ENCODE assay signal across 7 cellular contexts in the genomic region with DNA sequence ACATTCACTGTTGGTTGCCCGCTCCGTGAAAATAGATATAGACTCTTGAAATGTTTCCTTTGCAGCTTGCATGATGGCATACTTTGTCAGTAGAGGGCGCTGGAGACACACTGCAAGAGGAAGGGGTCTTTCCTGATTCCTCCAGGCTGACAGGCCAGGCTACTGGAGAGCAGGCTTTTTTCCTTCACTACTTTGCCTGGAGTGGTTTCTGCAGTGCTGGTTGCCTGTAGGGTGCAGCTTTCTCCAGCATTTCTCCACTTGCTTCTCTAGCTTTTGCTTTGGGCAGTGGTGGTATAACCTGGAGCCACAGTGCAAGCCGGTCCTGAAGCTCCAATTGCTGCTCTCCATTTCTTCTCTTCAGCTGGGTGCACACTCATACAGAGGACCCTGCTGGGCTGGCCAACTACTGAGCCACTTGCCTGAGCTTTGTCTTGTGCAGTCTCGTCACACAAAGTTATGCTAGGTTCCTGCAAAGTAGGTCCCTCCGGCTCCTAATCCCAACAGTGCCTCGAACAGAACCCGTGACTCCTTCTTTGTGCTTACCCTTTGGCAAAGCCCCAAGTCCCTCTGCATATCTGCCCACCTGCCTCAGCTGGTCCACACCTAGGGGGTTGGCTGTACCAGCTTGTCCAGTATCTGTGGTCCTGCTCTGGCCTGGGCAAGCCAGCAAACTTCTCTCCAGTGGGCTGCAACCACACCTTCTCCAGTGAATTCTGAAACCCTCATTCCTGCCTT.
DNase-seq lines count a peak whose midpoint lies in the region; ATAC-seq and TF ChIP-seq lines count a peak whose summit lies in the region.

No MANE protein-coding gene starts in this region.

- no peak overlapping the region for H3K4me3 ChIP-seq in astrocyte of the cerebellum (ENCODE audit: low read depth, low read length)

- in situ Hi-C loops in astrocyte of the cerebellum (cut with HindIII; ENCODE audit: low sequenced_read_pairs), result no loop called here

- TF ChIP-seq CTCF in astrocyte of the cerebellum (IDR thresholded peaks at IDR 0.05; ENCODE audit: low read depth, low read length, missing control alignments), result peak; percentile 97

- DNase-seq in GM04504 (ENCODE audit: low read depth) (peak; percentile 42), NCI-H748 (lab: John Stamatoyannopoulos, UW; ENCODE audit: unreplicated experiment) (peak; percentile 86), astrocyte of the cerebellum (ENCODE audit: low read depth) (peak; percentile 87), iPS DF 19.7 (ENCODE audit: low read depth, low spot score) (peak; percentile 80), smooth muscle cell of the brain vasculature (ENCODE audit: low read depth, low spot score) (peak; percentile 69)

- ATAC-seq in GM21381 (IDR thresholded peaks at IDR 0.05; ENCODE audit: unreplicated experiment) (peak; percentile 67), HG03571 (IDR thresholded peaks at IDR 0.05; ENCODE audit: unreplicated experiment) (peak; percentile 68)
